In the genomic region with DNA sequence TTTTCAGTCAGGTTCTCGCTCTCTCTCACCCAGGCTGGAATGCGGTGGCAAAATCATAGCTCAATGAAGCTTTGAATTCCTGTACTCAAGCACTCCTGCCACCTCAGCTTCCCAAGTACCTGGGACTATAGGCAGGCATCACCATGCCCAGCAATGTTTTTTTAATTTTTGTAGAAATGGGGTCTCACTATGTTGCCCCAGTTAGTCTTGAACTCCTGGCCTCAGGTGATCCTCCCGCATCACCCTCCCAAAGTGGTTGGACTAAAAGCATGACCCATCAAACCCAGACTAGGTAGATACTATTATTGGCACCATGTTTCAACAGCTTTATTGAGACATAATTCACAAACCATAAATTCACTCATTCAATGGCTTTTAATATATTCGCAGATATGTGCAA, we compare ENCODE assay signal across 39 cellular contexts.
"Had no signal": no experiment of that assay in that cellular context is flagged by ENCODE, and none has a peak within 500 bp of the region (broad histone marks: within the 10 kb centered on the region; RNA-seq: fewer than 3 reads in every experiment).

No MANE protein-coding gene starts in this region.

- H3K36me3 ChIP-seq: adrenal gland, ascending aorta, brain microvascular endothelial cell, breast epithelium, cardiac muscle cell had no signal

- H3K9me3 ChIP-seq: adrenal gland, ascending aorta, body of pancreas, breast epithelium had no signal

- H3K4me3 ChIP-seq: adrenal gland, ascending aorta, body of pancreas, breast epithelium, cardiac muscle cell had no signal

- H3K4me3 Mint-ChIP-seq: activated naive CD4-positive, alpha-beta T cell treated with anti-CD3 and anti-CD28 coated beads for 36 hours; activated naive CD4-positive, alpha-beta T cell treated with anti-CD3 and anti-CD28 coated beads, Interleukin-2, amount 10 ng/mL, durations not matched to agents 7 days and 5 days; activated naive CD4-positive, alpha-beta T cell treated with anti-CD3 and anti-CD28 coated beads, Interleukin-2, amount 50 U/mL, for 24 hours; activated naive CD8-positive, alpha-beta T cell; activated naive CD8-positive, alpha-beta T cell treated with anti-CD3 and anti-CD28 coated beads for 36 hours; activated naive CD8-positive, alpha-beta T cell treated with anti-CD3 and anti-CD28 coated beads, Interleukin-2, amount 10 ng/mL, durations not matched to agents 7 days and 5 days; activated naive CD8-positive, alpha-beta T cell treated with anti-CD3 and anti-CD28 coated beads, Interleukin-2, amount 50 U/mL, for 24 hours; activated T-cell treated with anti-CD3 and anti-CD28 coated beads, Interleukin-2, amount 50 U/mL, for 24 hours; activated T-cell treated with anti-CD3 and anti-CD28 coated beads, Interleukin-2, amount 50 U/mL, for 4 hours; activated T-cell treated with anti-CD3 and anti-CD28 coated beads, Interleukin-2, amount 50 U/mL, for 72 hours; activated T-helper 1 cell treated with anti-CD3 and anti-CD28 coated beads, Interleukin-12 subunit alpha, Interleukin-12 subunit beta, Interleukin-2, Interleukin-4 antibody, amounts not matched to agents 30 ng/mL and 10 ng/mL and 1 ng/mL, durations not matched to agents 14 hours and 24 hours and 36 hours; activated T-helper 17 cell treated with anti-CD3 and anti-CD28 coated beads, Interleukin-2, amount 50 U/mL, for 72 hours; brain; central memory CD8-positive, alpha-beta T cell had no signal

- H3K36me3 Mint-ChIP-seq: activated naive CD4-positive, alpha-beta T cell treated with anti-CD3 and anti-CD28 coated beads, Interleukin-2, amount 10 ng/mL, durations not matched to agents 7 days and 5 days; activated naive CD4-positive, alpha-beta T cell treated with anti-CD3 and anti-CD28 coated beads, Interleukin-2, amount 50 U/mL, for 24 hours; activated naive CD4-positive, alpha-beta T cell treated with anti-CD3 and anti-CD28 coated beads, Interleukin-2, amount 50 U/mL, for 72 hours had no signal

- H3K27me3 ChIP-seq: adrenal gland, ascending aorta, body of pancreas, brain microvascular endothelial cell, breast epithelium, cardiac muscle cell had no signal

- H3K4me1 Mint-ChIP-seq: activated naive CD4-positive, alpha-beta T cell treated with anti-CD3 and anti-CD28 coated beads, Interleukin-2, amount 10 ng/mL, durations not matched to agents 7 days and 5 days; activated naive CD4-positive, alpha-beta T cell treated with anti-CD3 and anti-CD28 coated beads, Interleukin-2, amount 50 U/mL, for 24 hours; activated naive CD8-positive, alpha-beta T cell treated with anti-CD3 and anti-CD28 coated beads, Interleukin-2, amount 10 ng/mL, durations not matched to agents 7 days and 5 days; activated T-helper 17 cell treated with anti-CD3 and anti-CD28 coated beads, Interleukin-2, amount 50 U/mL, for 72 hours; brain; central memory CD8-positive, alpha-beta T cell had no signal

- H3K27ac Mint-ChIP-seq: activated naive CD4-positive, alpha-beta T cell treated with anti-CD3 and anti-CD28 coated beads for 36 hours; activated naive CD4-positive, alpha-beta T cell treated with anti-CD3 and anti-CD28 coated beads, Interleukin-2, amount 10 ng/mL, durations not matched to agents 7 days and 5 days; activated naive CD4-positive, alpha-beta T cell treated with anti-CD3 and anti-CD28 coated beads, Interleukin-2, amount 50 U/mL, for 24 hours; activated naive CD4-positive, alpha-beta T cell treated with anti-CD3 and anti-CD28 coated beads, Interleukin-2, amount 50 U/mL, for 72 hours; activated naive CD8-positive, alpha-beta T cell; activated naive CD8-positive, alpha-beta T cell treated with anti-CD3 and anti-CD28 coated beads for 36 hours; activated naive CD8-positive, alpha-beta T cell treated with anti-CD3 and anti-CD28 coated beads, Interleukin-2, amount 10 ng/mL, durations not matched to agents 7 days and 5 days; activated naive CD8-positive, alpha-beta T cell treated with anti-CD3 and anti-CD28 coated beads, Interleukin-2, amount 50 U/mL, for 24 hours; activated T-cell treated with anti-CD3 and anti-CD28 coated beads, Interleukin-2, amount 50 U/mL, for 24 hours; activated T-cell treated with anti-CD3 and anti-CD28 coated beads, Interleukin-2, amount 50 U/mL, for 72 hours; activated T-helper 1 cell treated with anti-CD3 and anti-CD28 coated beads, Interleukin-12 subunit alpha, Interleukin-12 subunit beta, Interleukin-2, Interleukin-4 antibody, amounts not matched to agents 30 ng/mL and 10 ng/mL and 1 ng/mL, durations not matched to agents 14 hours and 24 hours and 36 hours; activated T-helper 17 cell treated with anti-CD3 and anti-CD28 coated beads, Interleukin-2, amount 50 U/mL, for 72 hours; activated T-helper 2 cell treated with anti-CD3 and anti-CD28 coated beads, Interferon-gamma antibody, Interleukin-2, Interleukin-4, amounts not matched to agents 10 μg/mL and 5 μg/mL and 100 μg/mL, durations not matched to agents 14 hours and 24 hours and 36 hours; brain had no signal

- H3K4me1 ChIP-seq: ascending aorta, breast epithelium had no signal

- H3K27ac ChIP-seq: adrenal gland, ascending aorta, body of pancreas, brain microvascular endothelial cell, breast epithelium, cardiac muscle cell had no signal

- DNase-seq: activated effector memory CD4-positive, alpha-beta T cell treated with anti-CD3 and anti-CD28 coated beads, Interleukin-2, amount 50 U/mL, for 16 hours; activated effector memory CD4-positive, alpha-beta T cell treated with Interleukin-2 at 50 U/mL for 16 hours; activated gamma-delta T cell; activated gamma-delta T cell treated with Interleukin-2 at 50 U/mL for 16 hours; activated naive CD4-positive, alpha-beta T cell; activated naive CD4-positive, alpha-beta T cell treated with anti-CD3 and anti-CD28 coated beads for 36 hours; activated naive CD4-positive, alpha-beta T cell treated with anti-CD3 and anti-CD28 coated beads, Interleukin-2, amount 10 ng/mL, durations not matched to agents 7 days and 5 days; activated naive CD4-positive, alpha-beta T cell treated with anti-CD3 and anti-CD28 coated beads, Interleukin-2, amount 50 U/mL, for 16 hours; activated naive CD4-positive, alpha-beta T cell treated with Interleukin-2 at 50 U/mL for 16 hours; activated naive CD8-positive, alpha-beta T cell treated with anti-CD3 and anti-CD28 coated beads for 36 hours; activated naive CD8-positive, alpha-beta T cell treated with anti-CD3 and anti-CD28 coated beads, Interleukin-2, amount 10 ng/mL, durations not matched to agents 7 days and 5 days; activated naive CD8-positive, alpha-beta T cell treated with anti-CD3 and anti-CD28 coated beads, Interleukin-2, amount 50 U/mL, for 24 hours; activated T-cell treated with anti-CD3 and anti-CD28 coated beads, Interleukin-2, amount 50 U/mL, for 24 hours; activated T-cell treated with anti-CD3 and anti-CD28 coated beads, Interleukin-2, amount 50 U/mL, for 4 hours; activated T-cell treated with anti-CD3 and anti-CD28 coated beads, Interleukin-2, amount 50 U/mL, for 48 hours; activated T-cell treated with anti-CD3 and anti-CD28 coated beads, Interleukin-2, amount 50 U/mL, for 72 hours; adrenal gland; amniotic stem cell; amygdala; anterior cingulate cortex; aorta; body of pancreas; brain microvascular endothelial cell; caudate nucleus; central memory CD4-positive, alpha-beta T cell; cerebellar nuclear complex had no signal

- H3K27me3 Mint-ChIP-seq: activated naive CD4-positive, alpha-beta T cell treated with anti-CD3 and anti-CD28 coated beads, Interleukin-2, amount 10 ng/mL, durations not matched to agents 7 days and 5 days; activated naive CD4-positive, alpha-beta T cell treated with anti-CD3 and anti-CD28 coated beads, Interleukin-2, amount 50 U/mL, for 24 hours; activated naive CD8-positive, alpha-beta T cell; activated naive CD8-positive, alpha-beta T cell treated with anti-CD3 and anti-CD28 coated beads for 36 hours; activated naive CD8-positive, alpha-beta T cell treated with anti-CD3 and anti-CD28 coated beads, Interleukin-2, amount 10 ng/mL, durations not matched to agents 7 days and 5 days; activated naive CD8-positive, alpha-beta T cell treated with anti-CD3 and anti-CD28 coated beads, Interleukin-2, amount 50 U/mL, for 24 hours; activated T-cell treated with anti-CD3 and anti-CD28 coated beads, Interleukin-2, amount 50 U/mL, for 24 hours; activated T-helper 17 cell treated with anti-CD3 and anti-CD28 coated beads, Interleukin-2, amount 50 U/mL, for 72 hours; central memory CD8-positive, alpha-beta T cell had no signal

- H3K9me3 Mint-ChIP-seq: activated naive CD4-positive, alpha-beta T cell treated with anti-CD3 and anti-CD28 coated beads for 36 hours; activated naive CD4-positive, alpha-beta T cell treated with anti-CD3 and anti-CD28 coated beads, Interleukin-2, amount 10 ng/mL, durations not matched to agents 7 days and 5 days; activated naive CD4-positive, alpha-beta T cell treated with anti-CD3 and anti-CD28 coated beads, Interleukin-2, amount 50 U/mL, for 24 hours; activated naive CD4-positive, alpha-beta T cell treated with anti-CD3 and anti-CD28 coated beads, Interleukin-2, amount 50 U/mL, for 72 hours; activated naive CD8-positive, alpha-beta T cell treated with anti-CD3 and anti-CD28 coated beads for 36 hours; activated naive CD8-positive, alpha-beta T cell treated with anti-CD3 and anti-CD28 coated beads, Interleukin-2, amount 10 ng/mL, durations not matched to agents 7 days and 5 days; activated T-cell treated with anti-CD3 and anti-CD28 coated beads, Interleukin-2, amount 50 U/mL, for 24 hours; activated T-cell treated with anti-CD3 and anti-CD28 coated beads, Interleukin-2, amount 50 U/mL, for 4 hours; activated T-cell treated with anti-CD3 and anti-CD28 coated beads, Interleukin-2, amount 50 U/mL, for 72 hours; activated T-helper 1 cell treated with anti-CD3 and anti-CD28 coated beads, Interleukin-12 subunit alpha, Interleukin-12 subunit beta, Interleukin-2, Interleukin-4 antibody, amounts not matched to agents 30 ng/mL and 10 ng/mL and 1 ng/mL, durations not matched to agents 14 hours and 24 hours and 36 hours; activated T-helper 17 cell treated with anti-CD3 and anti-CD28 coated beads, Interleukin-2, amount 50 U/mL, for 72 hours; activated T-helper 2 cell treated with anti-CD3 and anti-CD28 coated beads, Interferon-gamma antibody, Interleukin-2, Interleukin-4, amounts not matched to agents 10 μg/mL and 5 μg/mL and 100 μg/mL, durations not matched to agents 14 hours and 24 hours and 36 hours; brain; central memory CD8-positive, alpha-beta T cell had no signal

- FAIRE-seq: astrocyte, bronchial epithelial cell had no signal

- ATAC-seq: activated naive CD4-positive, alpha-beta T cell treated with anti-CD3 and anti-CD28 coated beads, Interleukin-2, amount 50 U/mL, for 72 hours; activated naive CD8-positive, alpha-beta T cell treated with anti-CD3 and anti-CD28 coated beads, Interleukin-2, amount 50 U/mL, for 24 hours; activated T-cell treated with anti-CD3 and anti-CD28 coated beads, Interleukin-2, amount 50 U/mL, for 4 hours; activated T-cell treated with anti-CD3 and anti-CD28 coated beads, Interleukin-2, amount 50 U/mL, for 72 hours; activated T-helper 17 cell treated with anti-CD3 and anti-CD28 coated beads, Interleukin-2, amount 50 U/mL, for 72 hours; body of pancreas had no signal
